17 cellular contexts compared by ENCODE assay signal in the genomic region with DNA sequence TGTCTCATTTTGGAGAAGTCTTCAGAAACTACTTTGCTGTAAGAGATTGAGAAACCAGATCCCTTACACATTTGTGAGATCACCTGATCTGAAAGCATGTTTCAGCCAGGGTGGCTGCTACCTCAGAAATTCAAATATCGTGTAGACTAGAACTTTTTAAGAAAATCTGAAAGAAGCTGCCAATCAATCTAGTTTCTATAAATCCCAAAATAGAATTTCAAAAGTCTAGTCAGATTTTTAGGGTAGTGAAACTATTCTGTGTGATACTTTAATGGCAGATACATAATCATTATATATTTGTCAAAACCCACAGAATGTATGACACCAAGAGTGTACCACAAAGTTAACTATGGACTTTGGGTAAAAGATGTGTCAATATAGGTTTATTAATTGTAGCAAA.
A peak's percentile ranks its signal among the peaks of the same experiment; 100 is the strongest.
DNase-seq lines count a peak whose midpoint lies in the region; ATAC-seq and TF ChIP-seq lines count a peak whose summit lies in the region.
"Had no signal": no experiment of that assay in that cellular context is flagged by ENCODE, and none has a peak within 500 bp of the region (broad histone marks: within the 10 kb centered on the region; RNA-seq: fewer than 3 reads in every experiment).

No MANE protein-coding gene starts in this region.

- TF ChIP-seq POLR2A in heart left ventricle (IDR thresholded peaks at IDR 0.05), result no peak

- peaks cover 2 to 6% of the 10 kb centered on the region in 2 donors for H3K4me1 Mint-ChIP-seq in stimulated activated naive B cell treated with anti-CD40 and anti-IgM and Interleukin-4, amounts not matched to agents 10 μg/mL and 1 μg/mL and 100 μg/mL, for 72 hours
- H3K4me1 Mint-ChIP-seq: naive thymus-derived CD8-positive, alpha-beta T cell; stimulated activated memory B cell treated with anti-CD40 and anti-IgM and Interleukin-4, amounts not matched to agents 10 μg/mL and 1 μg/mL and 100 μg/mL, for 72 hours had no signal

- peak; percentile 82 for ATAC-seq in GM18502 (IDR thresholded peaks at IDR 0.05; ENCODE audit: poor library complexity, unreplicated experiment)
- peak; percentile 80 for ATAC-seq in GM19438 (IDR thresholded peaks at IDR 0.05; ENCODE audit: low read depth, unreplicated experiment)
- peak; percentile 72 for ATAC-seq in HG02759 (IDR thresholded peaks at IDR 0.05; ENCODE audit: unreplicated experiment)
- ATAC-seq in HG03354 (IDR thresholded peaks at IDR 0.05; ENCODE audit: poor library complexity, severe bottlenecking, unreplicated experiment), result peak; percentile 89
- no peak for ATAC-seq in stimulated activated naive B cell treated with anti-CD40 and anti-IgM and Interleukin-4, amounts not matched to agents 10 μg/mL and 1 μg/mL and 100 μg/mL, for 72 hours (replicated peaks)
- no peak for ATAC-seq in heart left ventricle
- ATAC-seq: naive thymus-derived CD8-positive, alpha-beta T cell; stimulated activated memory B cell treated with anti-CD40 and anti-IgM and Interleukin-4, amounts not matched to agents 10 μg/mL and 1 μg/mL and 100 μg/mL, for 72 hours; upper lobe of right lung had no signal

- H3K36me3 Mint-ChIP-seq in stimulated activated naive B cell treated with anti-CD40 and anti-IgM and Interleukin-4, amounts not matched to agents 10 μg/mL and 1 μg/mL and 100 μg/mL, for 72 hours, result no peaks in the 10 kb centered on the region
- H3K36me3 Mint-ChIP-seq: stimulated activated memory B cell treated with anti-CD40 and anti-IgM and Interleukin-4, amounts not matched to agents 10 μg/mL and 1 μg/mL and 100 μg/mL, for 72 hours had no signal

- 76 to 82% (median 79%) methylated on average over 1 of the region's 1 CpG for WGBS in heart left ventricle, 4 donors

- DNase-seq in stimulated activated naive B cell treated with anti-CD40 and anti-IgM and Interleukin-4, amounts not matched to agents 10 μg/mL and 1 μg/mL and 100 μg/mL, for 72 hours, result no peak
- DNase-seq in HCEC 1CT, result no peak
- DNase-seq in activated T-cell treated with anti-CD3 and anti-CD28 coated beads, Interleukin-2, amount 50 U/mL, for 1 hour, result no peak
- no peak for DNase-seq in heart left ventricle
- DNase-seq: Caco-2; GDM1; Kasumi-1; naive thymus-derived CD8-positive, alpha-beta T cell; NCI-H2029 treated with DMSO at 0.1 percent for 48 hours; stimulated activated CD4-positive, alpha-beta T cell treated with anti-CD3 and anti-CD28 coated beads, Interleukin-4, amount 100 ng/mL, for 24 hours; upper lobe of right lung had no signal

- intact Hi-C loops in heart left ventricle (cut with DNase I), result no loop called here

- H3K9me3 Mint-ChIP-seq in stimulated activated naive B cell treated with anti-CD40 and anti-IgM and Interleukin-4, amounts not matched to agents 10 μg/mL and 1 μg/mL and 100 μg/mL, for 72 hours, result peaks cover 4 to 6% of the 10 kb centered on the region in 2 donors

- no peak overlapping the region for H3K4me3 ChIP-seq in heart left ventricle
- H3K4me3 ChIP-seq: right atrium auricular region, upper lobe of right lung had no signal

- no peaks in the 10 kb centered on the region for H3K27me3 Mint-ChIP-seq in stimulated activated naive B cell treated with anti-CD40 and anti-IgM and Interleukin-4, amounts not matched to agents 10 μg/mL and 1 μg/mL and 100 μg/mL, for 72 hours
- H3K27me3 Mint-ChIP-seq: stimulated activated memory B cell treated with anti-CD40 and anti-IgM and Interleukin-4, amounts not matched to agents 10 μg/mL and 1 μg/mL and 100 μg/mL, for 72 hours had no signal

- no peak overlapping the region for H3K27ac Mint-ChIP-seq in stimulated activated naive B cell treated with anti-CD40 and anti-IgM and Interleukin-4, amounts not matched to agents 10 μg/mL and 1 μg/mL and 100 μg/mL, for 72 hours
- H3K27ac Mint-ChIP-seq: naive thymus-derived CD8-positive, alpha-beta T cell; stimulated activated memory B cell treated with anti-CD40 and anti-IgM and Interleukin-4, amounts not matched to agents 10 μg/mL and 1 μg/mL and 100 μg/mL, for 72 hours had no signal

- no peaks in the 10 kb centered on the region for H3K36me3 ChIP-seq in heart left ventricle
- H3K36me3 ChIP-seq: right atrium auricular region, upper lobe of right lung had no signal

- no peak for TF ChIP-seq CTCF in heart left ventricle (IDR thresholded peaks at IDR 0.05)

- no peaks in the 10 kb centered on the region for H3K4me1 ChIP-seq in heart left ventricle
- H3K4me1 ChIP-seq: Caco-2, right atrium auricular region, upper lobe of right lung had no signal

- no peak overlapping the region for H3K4me3 Mint-ChIP-seq in stimulated activated naive B cell treated with anti-CD40 and anti-IgM and Interleukin-4, amounts not matched to agents 10 μg/mL and 1 μg/mL and 100 μg/mL, for 72 hours
- H3K4me3 Mint-ChIP-seq: naive thymus-derived CD8-positive, alpha-beta T cell; stimulated activated memory B cell treated with anti-CD40 and anti-IgM and Interleukin-4, amounts not matched to agents 10 μg/mL and 1 μg/mL and 100 μg/mL, for 72 hours had no signal

- no peaks in the 10 kb centered on the region for H3K27me3 ChIP-seq in heart left ventricle
- H3K27me3 ChIP-seq: right atrium auricular region, upper lobe of right lung had no signal

- no peaks in the 10 kb centered on the region for H3K9me3 ChIP-seq in heart left ventricle
- H3K9me3 ChIP-seq: Caco-2, right atrium auricular region, upper lobe of right lung had no signal

- no peak overlapping the region for H3K27ac ChIP-seq in heart left ventricle
- H3K27ac ChIP-seq: right atrium auricular region, upper lobe of right lung had no signal

Comparison
In these comparisons a context has a peak if more than half of its experiments do, and no peak if none do; other contexts are left out.
1. ATAC-seq: peak in GM18502 (single experiment), GM19438 (single experiment), HG02759 (single experiment) and HG03354 (single experiment); none in stimulated activated naive B cell treated with anti-CD40 and anti-IgM and Interleukin-4, amounts not matched to agents 10 μg/mL and 1 μg/mL and 100 μg/mL, for 72 hours (0 of 2) and heart left ventricle (0 of 4).